ENCODE assay signal across 17 cellular contexts in genomic region chr1:238639861-238640260, GRCh38.
"Had no signal": no experiment of that assay in that cellular context is flagged by ENCODE, and none has a peak within 500 bp of the region (broad histone marks: within the 10 kb centered on the region; RNA-seq: fewer than 3 reads in every experiment).

No MANE protein-coding gene starts in this region.

- DNase-seq: activated CD4-positive, alpha-beta T cell treated with anti-CD3 and anti-CD28 coated beads, Interleukin-2, amount 10 ng/mL, durations not matched to agents 24 days and 14 days; activated CD4-positive, CD25-positive, alpha-beta regulatory T cell; activated gamma-delta T cell; activated T-cell treated with anti-CD3 and anti-CD28 coated beads, Interleukin-2, amount 50 U/mL, for 72 hours; amygdala; body of pancreas; caudate nucleus; effector memory CD8-positive, alpha-beta T cell; lower lobe of right lung; natural killer cell; posterior cingulate gyrus; stomach; T-helper 1 cell; T-helper 9 cell; trophoblast cell had no signal

- H3K27me3 ChIP-seq: body of pancreas, hepatocyte, stomach, vagina had no signal

- H3K4me2 ChIP-seq: hepatocyte had no signal

- H3K79me2 ChIP-seq: hepatocyte had no signal

- H3K27ac ChIP-seq: body of pancreas, hepatocyte, lower lobe of right lung, stomach, vagina had no signal

- H3K9me3 ChIP-seq: body of pancreas, lower lobe of right lung, stomach, vagina had no signal

- H2AFZ ChIP-seq: hepatocyte had no signal

- H3K4me3 ChIP-seq: body of pancreas, hepatocyte, lower lobe of right lung, stomach, vagina had no signal

- ATAC-seq: body of pancreas; effector memory CD8-positive, alpha-beta T cell; lower lobe of right lung; natural killer cell had no signal

- H3K4me1 ChIP-seq: body of pancreas, lower lobe of right lung, stomach, vagina had no signal

- H3K36me3 ChIP-seq: lower lobe of right lung, stomach, vagina had no signal
